ENCODE assay signal across 18 cellular contexts in the genomic region with DNA sequence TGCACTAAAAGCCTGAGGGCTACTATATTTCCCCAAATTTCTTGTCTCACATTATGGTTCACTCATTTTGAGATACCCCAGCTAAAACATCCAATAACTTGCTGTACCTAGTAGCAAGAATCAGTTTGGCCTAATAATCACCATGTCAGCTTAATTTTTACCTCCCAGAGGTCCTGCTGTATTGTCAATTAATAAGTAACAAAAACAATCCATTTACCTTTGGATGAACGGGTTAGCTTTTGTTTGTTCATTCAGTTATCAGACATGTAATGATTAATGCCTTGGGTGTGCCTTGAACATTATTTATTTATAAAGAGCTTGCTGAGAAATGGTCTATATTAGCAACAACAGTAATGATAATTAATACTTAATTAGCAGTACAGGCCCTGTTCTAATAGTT.
"Had no signal": no experiment of that assay in that cellular context is flagged by ENCODE, and none has a peak within 500 bp of the region (broad histone marks: within the 10 kb centered on the region; RNA-seq: fewer than 3 reads in every experiment).

No MANE protein-coding gene starts in this region.

- H3K4me1 ChIP-seq: parathyroid adenoma, right atrium auricular region, uterus had no signal

- H3K36me3 ChIP-seq: right atrium auricular region, uterus had no signal

- H3K27me3 ChIP-seq: cardiac muscle cell, right atrium auricular region, tibial nerve, uterus had no signal

- H3K4me3 Mint-ChIP-seq: activated T-helper 1 cell treated with anti-CD3 and anti-CD28 coated beads, Interleukin-12 subunit alpha, Interleukin-12 subunit beta, Interleukin-2, Interleukin-4 antibody, amounts not matched to agents 30 ng/mL and 10 ng/mL and 1 ng/mL, durations not matched to agents 14 hours and 24 hours and 36 hours; endodermal cell had no signal

- H3K4me3 ChIP-seq: cardiac muscle cell, lung, right atrium auricular region, skin epidermis, tibial nerve, uterus had no signal

- H3K9me3 Mint-ChIP-seq: activated T-helper 1 cell treated with anti-CD3 and anti-CD28 coated beads, Interleukin-12 subunit alpha, Interleukin-12 subunit beta, Interleukin-2, Interleukin-4 antibody, amounts not matched to agents 30 ng/mL and 10 ng/mL and 1 ng/mL, durations not matched to agents 14 hours and 24 hours and 36 hours; endodermal cell had no signal

- H3K9me3 ChIP-seq: right atrium auricular region, tibial nerve, uterus had no signal

- H3K27ac ChIP-seq: cardiac muscle cell, parathyroid adenoma, right atrium auricular region, skin epidermis, tibial nerve, uterus had no signal

- DNase-seq: activated CD4-positive, alpha-beta T cell treated with anti-CD3 and anti-CD28 coated beads, Interleukin-2, amount 50 U/mL, for 48 hours; activated naive CD4-positive, alpha-beta T cell; endodermal cell; head of caudate nucleus; left cardiac atrium; stimulated activated CD4-positive, alpha-beta T cell treated with anti-CD3 and anti-CD28 coated beads, Interleukin-4, amount 100 ng/mL, for 4 hours; stimulated activated CD8-positive, alpha-beta memory T cell treated with anti-CD3 and anti-CD28 coated beads, Interleukin-4, amount 100 ng/mL, for 48 hours; stimulated activated naive CD4-positive, alpha-beta T cell treated with Interleukin-2 at 50 U/mL for 16 hours; substantia nigra; SW 1271; uterus had no signal
